ENCODE assay signal across 2 cellular contexts in the genomic region with DNA sequence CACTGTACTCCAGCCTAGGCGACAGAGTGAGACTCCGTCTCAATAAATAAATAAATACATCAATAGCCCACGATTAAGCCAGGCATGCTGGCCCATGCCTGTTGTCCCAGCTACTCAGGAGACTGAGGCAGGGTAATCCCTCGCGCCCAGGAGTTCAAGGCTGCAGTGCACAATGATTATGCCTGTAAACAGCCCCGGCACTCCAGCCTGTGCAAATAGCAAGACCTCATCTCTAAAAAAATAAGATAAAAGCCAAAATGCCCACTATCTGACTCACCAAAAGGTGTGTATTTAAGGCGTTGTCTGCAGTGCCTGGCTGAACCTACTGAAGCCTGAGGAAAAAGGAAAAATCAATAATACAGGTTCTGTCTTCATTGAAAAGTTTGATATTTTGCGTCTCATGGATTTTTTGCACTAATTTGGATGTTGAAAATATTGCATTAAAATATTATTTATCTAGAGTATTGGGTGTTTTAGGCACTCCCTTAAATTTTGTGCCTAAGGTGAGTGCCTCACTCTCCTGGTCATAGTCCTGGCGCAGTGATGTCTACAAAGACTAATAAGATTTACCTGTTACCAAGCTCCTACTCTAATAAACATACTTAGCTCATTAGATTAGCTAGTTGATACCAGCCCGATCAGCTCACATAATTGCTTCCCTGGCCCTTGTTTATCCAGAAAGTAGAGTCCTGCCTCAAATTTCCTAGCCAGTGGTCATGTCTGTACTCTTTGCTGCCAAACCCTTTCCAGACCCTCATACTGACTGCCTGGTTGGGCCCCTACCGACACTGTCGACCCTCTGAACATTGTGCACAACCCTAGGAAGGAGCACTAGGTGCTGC.
TF ChIP-seq lines count a peak whose summit lies in the region.

No MANE protein-coding gene starts in this region.

TF ChIP-seq in HCT116, 20 proteins besides CTCF, POLR2A, EP300 and RAD21:
- TF ChIP-seq CEBPB (IDR thresholded peaks at IDR 0.05; ENCODE audit: low read depth) (peak; percentile 47; the same call in 1 of the 2 replicates), SRF (IDR thresholded peaks at IDR 0.05; ENCODE audit: low read depth) (no peak), CBX3 (IDR thresholded peaks at IDR 0.05; ENCODE audit: low read depth) (peak; percentile 23; the same call in 1 of the 2 replicates), FOSL1 (IDR thresholded peaks at IDR 0.05; ENCODE audit: low read depth) (peak; percentile 71), TCF7L2 (IDR thresholded peaks at IDR 0.05; ENCODE audit: borderline replicate concordance, extremely low read depth, insufficient read depth, insufficient read length) (no peak), POLR2AphosphoS5 (IDR thresholded peaks at IDR 0.05; ENCODE audit: low read depth, low read length) (no peak), SP1 (IDR thresholded peaks at IDR 0.05; ENCODE audit: low read depth) (peak; percentile 70), JUND (IDR thresholded peaks at IDR 0.05) (peak; percentile 64; the same call in 1 of the 2 replicates)

TF ChIP-seq in WTC11, 78 proteins besides CTCF, POLR2A, EP300 and RAD21:
- no peak for TF ChIP-seq NFYB (CRISPR knock-in tag; conservative IDR thresholded peaks at IDR 0.05; ENCODE audit: low read depth)
- TF ChIP-seq GABPB1 (CRISPR knock-in tag; IDR thresholded peaks at IDR 0.05), result peak; percentile 30; the same call in 1 of the 2 replicates
- TF ChIP-seq, protein P1, sequence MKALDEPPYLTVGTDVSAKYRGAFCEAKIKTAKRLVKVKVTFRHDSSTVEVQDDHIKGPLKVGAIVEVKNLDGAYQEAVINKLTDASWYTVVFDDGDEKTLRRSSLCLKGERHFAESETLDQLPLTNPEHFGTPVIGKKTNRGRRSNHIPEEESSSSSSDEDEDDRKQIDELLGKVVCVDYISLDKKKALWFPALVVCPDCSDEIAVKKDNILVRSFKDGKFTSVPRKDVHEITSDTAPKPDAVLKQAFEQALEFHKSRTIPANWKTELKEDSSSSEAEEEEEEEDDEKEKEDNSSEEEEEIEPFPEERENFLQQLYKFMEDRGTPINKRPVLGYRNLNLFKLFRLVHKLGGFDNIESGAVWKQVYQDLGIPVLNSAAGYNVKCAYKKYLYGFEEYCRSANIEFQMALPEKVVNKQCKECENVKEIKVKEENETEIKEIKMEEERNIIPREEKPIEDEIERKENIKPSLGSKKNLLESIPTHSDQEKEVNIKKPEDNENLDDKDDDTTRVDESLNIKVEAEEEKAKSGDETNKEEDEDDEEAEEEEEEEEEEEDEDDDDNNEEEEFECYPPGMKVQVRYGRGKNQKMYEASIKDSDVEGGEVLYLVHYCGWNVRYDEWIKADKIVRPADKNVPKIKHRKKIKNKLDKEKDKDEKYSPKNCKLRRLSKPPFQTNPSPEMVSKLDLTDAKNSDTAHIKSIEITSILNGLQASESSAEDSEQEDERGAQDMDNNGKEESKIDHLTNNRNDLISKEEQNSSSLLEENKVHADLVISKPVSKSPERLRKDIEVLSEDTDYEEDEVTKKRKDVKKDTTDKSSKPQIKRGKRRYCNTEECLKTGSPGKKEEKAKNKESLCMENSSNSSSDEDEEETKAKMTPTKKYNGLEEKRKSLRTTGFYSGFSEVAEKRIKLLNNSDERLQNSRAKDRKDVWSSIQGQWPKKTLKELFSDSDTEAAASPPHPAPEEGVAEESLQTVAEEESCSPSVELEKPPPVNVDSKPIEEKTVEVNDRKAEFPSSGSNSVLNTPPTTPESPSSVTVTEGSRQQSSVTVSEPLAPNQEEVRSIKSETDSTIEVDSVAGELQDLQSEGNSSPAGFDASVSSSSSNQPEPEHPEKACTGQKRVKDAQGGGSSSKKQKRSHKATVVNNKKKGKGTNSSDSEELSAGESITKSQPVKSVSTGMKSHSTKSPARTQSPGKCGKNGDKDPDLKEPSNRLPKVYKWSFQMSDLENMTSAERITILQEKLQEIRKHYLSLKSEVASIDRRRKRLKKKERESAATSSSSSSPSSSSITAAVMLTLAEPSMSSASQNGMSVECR (CRISPR knock-in tag; IDR thresholded peaks at IDR 0.05; ENCODE audit: borderline replicate concordance), result no peak
- no peak for TF ChIP-seq HMGA2 (CRISPR knock-in tag; IDR thresholded peaks at IDR 0.05)
